In the genomic region with DNA sequence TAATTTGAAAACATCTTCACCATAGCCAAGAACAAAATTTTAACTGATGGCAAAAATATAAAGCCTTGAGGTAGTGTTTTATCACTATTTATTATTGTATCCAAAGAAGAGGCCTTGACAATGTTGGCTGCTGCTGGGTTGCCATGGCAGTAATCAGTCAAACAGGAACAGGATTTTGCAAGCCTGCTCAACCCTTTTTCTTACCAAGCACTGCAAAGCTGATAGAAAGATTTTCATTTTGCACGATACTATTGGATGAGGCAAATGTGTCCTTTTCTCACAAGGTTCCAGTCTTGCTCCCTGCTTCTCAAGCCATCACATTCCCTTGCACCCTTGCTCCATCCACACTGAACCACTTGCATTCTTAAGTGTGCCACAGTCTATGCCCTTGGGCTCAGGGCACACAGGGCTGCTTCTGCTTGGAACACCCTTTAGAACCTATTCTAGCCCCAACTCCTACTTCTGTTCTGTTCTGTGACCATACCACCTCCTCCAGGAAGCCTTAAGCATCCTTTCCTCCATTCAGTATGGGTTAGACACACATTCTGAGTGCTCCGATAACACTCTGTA, we compare ENCODE assay signal across 8 cellular contexts.
DNase-seq lines count a peak whose midpoint lies in the region; ATAC-seq and TF ChIP-seq lines count a peak whose summit lies in the region.

No MANE protein-coding gene starts in this region.

- peak; percentile 27 for ATAC-seq in activated CD8-positive, alpha-beta memory T cell treated with anti-CD3 and anti-CD28 coated beads, Interleukin-2, amount 10 ng/mL, durations not matched to agents 7 days and 5 days
- ATAC-seq in left cardiac atrium (peak; percentile 72 to 94), HG03520 (IDR thresholded peaks at IDR 0.05; ENCODE audit: unreplicated experiment) (no peak)

- CTCF ChIA-PET in activated CD8-positive, alpha-beta memory T cell treated with anti-CD3 and anti-CD28 coated beads, Interleukin-2, amount 10 ng/mL, durations not matched to agents 7 days and 5 days (lab: Charles Lee) = interaction anchor here (1.3 kb wide), 1 partner anchor 9 kb away, joined by 3 read pairs; no protein-coding TSS in a partner anchor

- no peaks in the 10 kb centered on the region for H3K27me3 ChIP-seq in testis

- no peak for DNase-seq in activated CD8-positive, alpha-beta memory T cell treated with anti-CD3 and anti-CD28 coated beads, Interleukin-2, amount 10 ng/mL, durations not matched to agents 7 days and 5 days
- DNase-seq in activated CD8-positive, alpha-beta memory T cell treated with anti-CD3 and anti-CD28 coated beads, Interleukin-2, amount 50 U/mL, for 48 hours = no peak
- DNase-seq in left cardiac atrium = peak; percentile 56
- peak; percentile 85 for DNase-seq in testis
- DNase-seq in NCI-H2029 (lab: John Stamatoyannopoulos, UW) = no peak
- no peak for DNase-seq in NCI-H1436 treated with DMSO at 0.1 percent for 48 hours (lab: John Stamatoyannopoulos, UW)

- WGBS in testis, 2 donors = 50 to 54% methylated on average over 2 of the region's 2 CpGs

- H3K27ac ChIP-seq in VCaP = peak overlapping the region; percentile 53
- peak overlapping the region; percentile 2 to 22 for H3K27ac ChIP-seq in testis

- peaks cover 9% of the 10 kb centered on the region for H3K9me3 Mint-ChIP-seq in activated CD8-positive, alpha-beta memory T cell treated with anti-CD3 and anti-CD28 coated beads, Interleukin-2, amount 10 ng/mL, durations not matched to agents 7 days and 5 days (ENCODE audit: low read depth)

- intact Hi-C loops in left cardiac atrium (cut with DNase I) (no loop called here), testis (cut with DNase I; ENCODE audit: low total_unique reads) (no loop called here)

- H3K36me3 ChIP-seq in testis (ENCODE audit: low read depth, missing control alignments) = no peaks in the 10 kb centered on the region

- no peaks in the 10 kb centered on the region for H3K9me3 ChIP-seq in testis

- TF ChIP-seq CTCF in VCaP (conservative IDR thresholded peaks at IDR 0.05) (no peak), testis (IDR thresholded peaks at IDR 0.05) (no peak)

- H3K4me1 Mint-ChIP-seq in activated CD8-positive, alpha-beta memory T cell treated with anti-CD3 and anti-CD28 coated beads, Interleukin-2, amount 10 ng/mL, durations not matched to agents 7 days and 5 days = peaks cover 18% of the 10 kb centered on the region

- H3K27ac Mint-ChIP-seq in activated CD8-positive, alpha-beta memory T cell treated with anti-CD3 and anti-CD28 coated beads, Interleukin-2, amount 10 ng/mL, durations not matched to agents 7 days and 5 days = no peak overlapping the region

- peaks cover 3% of the 10 kb centered on the region for H3K4me1 ChIP-seq in testis

- TF ChIP-seq POLR2A in testis (IDR thresholded peaks at IDR 0.05) = no peak

- H3K36me3 Mint-ChIP-seq in activated CD8-positive, alpha-beta memory T cell treated with anti-CD3 and anti-CD28 coated beads, Interleukin-2, amount 10 ng/mL, durations not matched to agents 7 days and 5 days = peaks cover 23% of the 10 kb centered on the region

- no peaks in the 10 kb centered on the region for H3K27me3 Mint-ChIP-seq in activated CD8-positive, alpha-beta memory T cell treated with anti-CD3 and anti-CD28 coated beads, Interleukin-2, amount 10 ng/mL, durations not matched to agents 7 days and 5 days

- no peak overlapping the region for H3K4me3 ChIP-seq in testis

- H3K4me3 Mint-ChIP-seq in activated CD8-positive, alpha-beta memory T cell treated with anti-CD3 and anti-CD28 coated beads, Interleukin-2, amount 10 ng/mL, durations not matched to agents 7 days and 5 days = no peak overlapping the region

Comparison
In these comparisons a context has a peak if more than half of its experiments do, and no peak if none do; other contexts are left out.
1. DNase-seq: peak in left cardiac atrium (single experiment) and testis (single experiment); none in activated CD8-positive, alpha-beta memory T cell treated with anti-CD3 and anti-CD28 coated beads, Interleukin-2, amount 10 ng/mL, durations not matched to agents 7 days and 5 days (single experiment), activated CD8-positive, alpha-beta memory T cell treated with anti-CD3 and anti-CD28 coated beads, Interleukin-2, amount 50 U/mL, for 48 hours (single experiment), NCI-H2029 (single experiment) and NCI-H1436 treated with DMSO at 0.1 percent for 48 hours (single experiment).